10 cellular contexts compared by ENCODE assay signal in the genomic region with DNA sequence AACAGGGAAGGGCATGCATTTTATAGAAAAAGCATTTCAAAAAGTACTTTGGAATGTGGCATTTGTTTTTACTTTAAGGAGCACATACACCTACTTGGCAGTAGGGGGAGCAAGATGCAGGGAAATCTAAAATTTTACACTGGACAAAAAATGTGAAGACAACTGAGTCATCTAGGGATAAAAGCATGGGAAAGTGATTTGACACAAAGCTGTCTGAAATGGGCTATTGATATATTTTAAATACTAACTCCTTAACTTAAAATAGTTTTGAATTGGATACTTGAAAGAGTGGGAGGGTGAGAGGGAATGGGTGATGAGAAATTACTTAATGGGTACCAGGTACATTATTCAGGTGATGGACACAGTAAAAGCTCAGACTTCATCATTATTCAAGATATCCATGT. TPM values are rescaled to one million over a fixed set of nuclear protein-coding genes. Genes with fewer than 3 reads are reported as not detected.
DNase-seq lines count a peak whose midpoint lies in the region; ATAC-seq and TF ChIP-seq lines count a peak whose summit lies in the region.
"Had no signal": no experiment of that assay in that cellular context is flagged by ENCODE, and none has a peak within 500 bp of the region (broad histone marks: within the 10 kb centered on the region; RNA-seq: fewer than 3 reads in every experiment).

No MANE protein-coding gene starts in this region.

- H3K4me3 Mint-ChIP-seq in activated CD4-positive, alpha-beta memory T cell treated with anti-CD3 and anti-CD28 coated beads, Interleukin-2, amount 10 ng/mL, durations not matched to agents 7 days and 5 days = no peak overlapping the region
- H3K4me3 Mint-ChIP-seq: T-helper 1 cell treated with Interleukin-12 subunit alpha and Interleukin-12 subunit beta and Interleukin-4 antibody, amounts not matched to agents 30 μg/mL and 1 μg/mL, for 36 hours had no signal

- H3K27me3 ChIP-seq in ascending aorta = no peaks in the 10 kb centered on the region

- H3K4me1 Mint-ChIP-seq in activated CD4-positive, alpha-beta memory T cell treated with anti-CD3 and anti-CD28 coated beads, Interleukin-2, amount 10 ng/mL, durations not matched to agents 7 days and 5 days = no peaks in the 10 kb centered on the region

- ATAC-seq in left lobe of liver = peak; percentile 79
- ATAC-seq in HG02970 (IDR thresholded peaks at IDR 0.05; ENCODE audit: low FRiP score, unreplicated experiment) = no peak
- no peak for ATAC-seq in GM21576 (IDR thresholded peaks at IDR 0.05; ENCODE audit: unreplicated experiment)

- H3K27ac Mint-ChIP-seq in activated CD4-positive, alpha-beta memory T cell treated with anti-CD3 and anti-CD28 coated beads, Interleukin-2, amount 10 ng/mL, durations not matched to agents 7 days and 5 days = no peak overlapping the region
- H3K27ac Mint-ChIP-seq: T-helper 1 cell treated with Interleukin-12 subunit alpha and Interleukin-12 subunit beta and Interleukin-4 antibody, amounts not matched to agents 30 μg/mL and 1 μg/mL, for 36 hours had no signal

- no peak overlapping the region for H3K4me3 ChIP-seq in ascending aorta

- DNase-seq in Daoy (ENCODE audit: low read depth) = peak; percentile 9
- no peak for DNase-seq in ascending aorta (ENCODE audit: low spot score in 2 of 2)
- no peak for DNase-seq in left lobe of liver (ENCODE audit: low spot score)
- DNase-seq in activated CD4-positive, alpha-beta T cell treated with anti-CD3 and anti-CD28 coated beads, Interleukin-2, amount 50 U/mL, for 1 hour = no peak
- DNase-seq in activated CD4-positive, alpha-beta memory T cell treated with anti-CD3 and anti-CD28 coated beads, Interleukin-2, amount 10 ng/mL, durations not matched to agents 7 days and 5 days = no peak

- no peaks in the 10 kb centered on the region for H3K27me3 Mint-ChIP-seq in activated CD4-positive, alpha-beta memory T cell treated with anti-CD3 and anti-CD28 coated beads, Interleukin-2, amount 10 ng/mL, durations not matched to agents 7 days and 5 days

- TF ChIP-seq EP300 in Ishikawa (IDR thresholded peaks at IDR 0.05; ENCODE audit: borderline replicate concordance) = no peak

- POLR2A ChIA-PET in activated CD4-positive, alpha-beta memory T cell treated with anti-CD3 and anti-CD28 coated beads, Interleukin-2, amount 10 ng/mL, durations not matched to agents 7 days and 5 days (lab: Charles Lee) = no interaction called here

- no peaks in the 10 kb centered on the region for H3K4me1 ChIP-seq in ascending aorta

- H3K27ac ChIP-seq in ascending aorta = no peak overlapping the region
- H3K27ac ChIP-seq: neutrophil had no signal

- CTCF ChIA-PET in activated CD4-positive, alpha-beta memory T cell treated with anti-CD3 and anti-CD28 coated beads, Interleukin-2, amount 10 ng/mL, durations not matched to agents 7 days and 5 days (lab: Charles Lee) = interaction anchor here (0.6 to 1.2 kb wide), 4 partner anchors 8 to 1006 kb away, joined by 3 to 5 read pairs (median 3); no protein-coding TSS in a partner anchor

- no peaks in the 10 kb centered on the region for H3K36me3 ChIP-seq in ascending aorta
- H3K36me3 ChIP-seq: neutrophil had no signal

- H3K9me3 ChIP-seq in ascending aorta = no peaks in the 10 kb centered on the region
- H3K9me3 ChIP-seq: neutrophil had no signal

- intact Hi-C loops in ascending aorta (cut with DNase I) = loop anchor here (5.0 kb wide), 1 partner anchor 1008 kb away; no protein-coding TSS in a partner anchor

- H3K36me3 Mint-ChIP-seq in activated CD4-positive, alpha-beta memory T cell treated with anti-CD3 and anti-CD28 coated beads, Interleukin-2, amount 10 ng/mL, durations not matched to agents 7 days and 5 days (ENCODE audit: low read depth) = no peaks in the 10 kb centered on the region

- peak; percentile 40 for TF ChIP-seq RAD21 in Ishikawa (IDR thresholded peaks at IDR 0.05; ENCODE audit: low read depth)

- peak; percentile 28 to 53 (median 44) for TF ChIP-seq CTCF in ascending aorta (IDR thresholded peaks at IDR 0.05)

- no peaks in the 10 kb centered on the region for H3K9me3 Mint-ChIP-seq in activated CD4-positive, alpha-beta memory T cell treated with anti-CD3 and anti-CD28 coated beads, Interleukin-2, amount 10 ng/mL, durations not matched to agents 7 days and 5 days
- H3K9me3 Mint-ChIP-seq: T-helper 1 cell treated with Interleukin-12 subunit alpha and Interleukin-12 subunit beta and Interleukin-4 antibody, amounts not matched to agents 30 μg/mL and 1 μg/mL, for 36 hours had no signal

TF ChIP-seq in Ishikawa, 13 proteins besides CTCF, POLR2A, EP300 and RAD21:
- TF ChIP-seq TEAD4 (IDR thresholded peaks at IDR 0.05) (no peak), TCF12 (IDR thresholded peaks at IDR 0.05; ENCODE audit: low read depth) (no peak), CREB1 (IDR thresholded peaks at IDR 0.05; ENCODE audit: low read depth) (no peak)

RNA-seq across cellular contexts. Expression of gene TMEM200C, which starts 15.8 kb away (rescaled TPM):
- total RNA-seq in Daoy (2014; rRNA removed; shearing (Covaris generic)) = 1.3 and 2.5 TPM in 2 replicates
- under 0.01 TPM for total RNA-seq in ascending aorta
- total RNA-seq in left lobe of liver = 3.7 TPM
- not detected for total RNA-seq in activated CD4-positive, alpha-beta memory T cell treated with anti-CD3 and anti-CD28 coated beads, Interleukin-2, amount 10 ng/mL, durations not matched to agents 7 days and 5 days
